10 cellular contexts compared by ENCODE assay signal in the genomic region with DNA sequence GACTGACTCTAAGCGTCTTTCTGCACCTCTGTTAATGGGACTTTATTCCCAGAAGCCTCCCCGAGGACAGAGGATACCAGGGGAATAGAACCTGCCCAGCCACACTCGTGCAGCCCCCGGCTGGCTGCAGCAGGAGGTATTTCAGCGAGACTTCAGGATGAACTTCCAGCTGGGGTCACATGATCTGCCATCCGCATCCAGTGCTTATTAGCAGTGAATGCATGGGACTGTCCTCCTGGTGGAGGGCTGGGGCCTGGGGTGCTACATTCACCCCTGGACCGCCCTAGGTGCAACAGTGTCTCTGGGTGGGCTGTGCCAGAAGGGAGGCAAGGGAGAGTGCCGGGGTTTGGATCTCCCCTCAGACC. TPM values are rescaled to one million over a fixed set of nuclear protein-coding genes. Genes with fewer than 3 reads are reported as not detected.
DNase-seq lines count a peak whose midpoint lies in the region; ATAC-seq and TF ChIP-seq lines count a peak whose summit lies in the region.
"Had no signal": no experiment of that assay in that cellular context is flagged by ENCODE, and none has a peak within 500 bp of the region (broad histone marks: within the 10 kb centered on the region; RNA-seq: fewer than 3 reads in every experiment).

No MANE protein-coding gene starts in this region.

- no peaks in the 10 kb centered on the region for H3K9me2 ChIP-seq in OCI-LY7 (ENCODE audit: insufficient read depth, low read length)

- TF ChIP-seq POLR2A in gastroesophageal sphincter (IDR thresholded peaks at IDR 0.05) (no peak), sigmoid colon (IDR thresholded peaks at IDR 0.05) (no peak)

- no peaks in the 10 kb centered on the region for H3K27me3 Mint-ChIP-seq in Calu3 (ENCODE audit: unreplicated experiment)
- peaks cover 29% of the 10 kb centered on the region for H3K27me3 Mint-ChIP-seq in activated CD4-positive, alpha-beta memory T cell treated with anti-CD3 and anti-CD28 coated beads, Interleukin-2, amount 10 ng/mL, durations not matched to agents 7 days and 5 days

- no peaks in the 10 kb centered on the region for H3K79me2 ChIP-seq in OCI-LY7 (ENCODE audit: insufficient read depth, low read depth, low read length)

- H3K36me3 ChIP-seq in gastroesophageal sphincter (no peaks in the 10 kb centered on the region), sigmoid colon (no peaks in the 10 kb centered on the region), MG63 (no peaks in the 10 kb centered on the region), OCI-LY7 (ENCODE audit: insufficient read depth, low read length) (no peaks in the 10 kb centered on the region)
- H3K36me3 ChIP-seq: SJCRH30 had no signal

- no peak overlapping the region for H3K27ac Mint-ChIP-seq in Calu3 (ENCODE audit: unreplicated experiment)
- H3K27ac Mint-ChIP-seq in activated CD4-positive, alpha-beta memory T cell treated with anti-CD3 and anti-CD28 coated beads, Interleukin-2, amount 10 ng/mL, durations not matched to agents 7 days and 5 days = no peak overlapping the region

- peaks cover 0 to 79% (median 33%) of the 10 kb centered on the region in 3 donors for H3K4me1 ChIP-seq in gastroesophageal sphincter
- peaks cover 0 to 84% (median 68%) of the 10 kb centered on the region in 4 donors for H3K4me1 ChIP-seq in sigmoid colon
- H3K4me1 ChIP-seq in OCI-LY7 (ENCODE audit: insufficient read depth, low read length, poor library complexity, severe bottlenecking) = peaks cover 13% of the 10 kb centered on the region
- H3K4me1 ChIP-seq: SJCRH30 had no signal

- H3K4me1 Mint-ChIP-seq in Calu3 (ENCODE audit: low read depth, unreplicated experiment) = peaks cover 7% of the 10 kb centered on the region
- H3K4me1 Mint-ChIP-seq in activated CD4-positive, alpha-beta memory T cell treated with anti-CD3 and anti-CD28 coated beads, Interleukin-2, amount 10 ng/mL, durations not matched to agents 7 days and 5 days = peaks cover 11% of the 10 kb centered on the region

- peaks cover 15% of the 10 kb centered on the region for H3K27me3 ChIP-seq in gastroesophageal sphincter
- H3K27me3 ChIP-seq in sigmoid colon = no peaks in the 10 kb centered on the region
- H3K27me3 ChIP-seq in MG63 = peaks cover 14% of the 10 kb centered on the region

- H3K27ac ChIP-seq in gastroesophageal sphincter (peak overlapping the region in 3 of 4 donors; percentile 81 to 88 (median 86)), sigmoid colon (peak overlapping the region; percentile 80 to 99 (median 83)), OCI-LY7 (ENCODE audit: low read depth, low read length, poor library complexity, severe bottlenecking) (no peak overlapping the region)
- H3K27ac ChIP-seq: SJCRH30 had no signal

- peak overlapping the region; percentile 43 for H3K4me3 Mint-ChIP-seq in Calu3 (ENCODE audit: low read depth, unreplicated experiment)
- peak overlapping the region; percentile 53 for H3K4me3 Mint-ChIP-seq in activated CD4-positive, alpha-beta memory T cell treated with anti-CD3 and anti-CD28 coated beads, Interleukin-2, amount 10 ng/mL, durations not matched to agents 7 days and 5 days

- intact Hi-C loops in Calu3 (cut with micrococcal nuclease; ENCODE audit: unreplicated experiment) (no loop called here), sigmoid colon (cut with DNase I) (loop anchor here (5.0 kb wide), 1 partner anchor 113 kb away; no protein-coding TSS in a partner anchor), OCI-LY7 (cut with micrococcal nuclease; ENCODE audit: unreplicated experiment) (loop anchor here (10.0 kb wide), 1 partner anchor 366 kb away; no protein-coding TSS in a partner anchor)

- 10% methylated on average over 2 of the region's 8 CpGs; no CpG with 5 or more reads in 1 of the 2 donors for WGBS in gastroesophageal sphincter (ENCODE audit: low coverage in 1 of 2), 2 donors
- WGBS in sigmoid colon, 2 donors = 81 to 86% methylated on average over 8 of the region's 8 CpGs

- no peak for DNase-seq in Calu3
- no peak for DNase-seq in activated CD4-positive, alpha-beta memory T cell treated with anti-CD3 and anti-CD28 coated beads, Interleukin-2, amount 10 ng/mL, durations not matched to agents 7 days and 5 days
- peak; percentile 63 for DNase-seq in sigmoid colon
- no peak for DNase-seq in NCI-H2081 treated with DMSO at 0.1 percent for 48 hours (lab: John Stamatoyannopoulos, UW)
- DNase-seq in MG63 = no peak
- DNase-seq in OCI-LY7 (ENCODE audit: low spot score) = no peak
- DNase-seq: NCI-H187, SJCRH30 had no signal

- peak overlapping the region in 1 of 2 donors; percentile 73 for H3K4me3 ChIP-seq in gastroesophageal sphincter
- peak overlapping the region in 3 of 4 donors; percentile 48 to 75 (median 62) for H3K4me3 ChIP-seq in sigmoid colon
- no peak overlapping the region for H3K4me3 ChIP-seq in MG63
- no peak overlapping the region for H3K4me3 ChIP-seq in OCI-LY7 (ENCODE audit: low read depth, low read length, poor library complexity, severe bottlenecking)

- BruUV-seq in Calu3 (replicated peaks; lab: Mats Ljungman, UMichigan) = TSS peak; percentile 36
- BruUV-seq in OCI-LY7 (replicated peaks; lab: Mats Ljungman, UMichigan) = no TSS peak

- CTCF ChIA-PET in Calu3 (lab: Charles Lee) (interaction anchor here (0.7 kb wide), 1 partner anchor 21 kb away, joined by 3 read pairs; no protein-coding TSS in a partner anchor), OCI-LY7 (lab: Charles Lee; ENCODE audit: unreplicated experiment) (no interaction called here)
- CTCF ChIA-PET in activated CD4-positive, alpha-beta memory T cell treated with anti-CD3 and anti-CD28 coated beads, Interleukin-2, amount 10 ng/mL, durations not matched to agents 7 days and 5 days (lab: Charles Lee) = no interaction called here

- no peak overlapping the region for H2AFZ ChIP-seq in OCI-LY7 (ENCODE audit: low read length)

- peaks cover 46% of the 10 kb centered on the region for H3K36me3 Mint-ChIP-seq in Calu3 (ENCODE audit: insufficient read depth, unreplicated experiment)
- H3K36me3 Mint-ChIP-seq in activated CD4-positive, alpha-beta memory T cell treated with anti-CD3 and anti-CD28 coated beads, Interleukin-2, amount 10 ng/mL, durations not matched to agents 7 days and 5 days (ENCODE audit: low read depth) = no peaks in the 10 kb centered on the region

- no peaks in the 10 kb centered on the region for H4K20me1 ChIP-seq in OCI-LY7 (ENCODE audit: insufficient read depth, low read length)

- ATAC-seq in gastroesophageal sphincter (no peak), HG02623 (IDR thresholded peaks at IDR 0.05; ENCODE audit: unreplicated experiment) (no peak)

- no peaks in the 10 kb centered on the region for H3K9me3 ChIP-seq in gastroesophageal sphincter
- no peaks in the 10 kb centered on the region for H3K9me3 ChIP-seq in sigmoid colon
- H3K9me3 ChIP-seq in MG63 = no peaks in the 10 kb centered on the region
- no peaks in the 10 kb centered on the region for H3K9me3 ChIP-seq in OCI-LY7 (ENCODE audit: low read length)
- H3K9me3 ChIP-seq: SJCRH30 had no signal

- H3K4me2 ChIP-seq in OCI-LY7 (ENCODE audit: low read length) = no peak overlapping the region

- POLR2A ChIA-PET in activated CD4-positive, alpha-beta memory T cell treated with anti-CD3 and anti-CD28 coated beads, Interleukin-2, amount 10 ng/mL, durations not matched to agents 7 days and 5 days (lab: Charles Lee) = no interaction called here
- POLR2A ChIA-PET in OCI-LY7 (lab: Charles Lee) = no interaction called here

- H3K9me3 Mint-ChIP-seq in Calu3 (ENCODE audit: low read depth, unreplicated experiment) = no peaks in the 10 kb centered on the region
- H3K9me3 Mint-ChIP-seq in activated CD4-positive, alpha-beta memory T cell treated with anti-CD3 and anti-CD28 coated beads, Interleukin-2, amount 10 ng/mL, durations not matched to agents 7 days and 5 days = no peaks in the 10 kb centered on the region

- TF ChIP-seq EP300 in gastroesophageal sphincter (IDR thresholded peaks at IDR 0.05) = no peak
- no peak for TF ChIP-seq EP300 in sigmoid colon (IDR thresholded peaks at IDR 0.05)

- TF ChIP-seq CTCF in Calu3 (IDR thresholded peaks at IDR 0.05; ENCODE audit: unreplicated experiment) = no peak
- no peak for TF ChIP-seq CTCF in gastroesophageal sphincter (IDR thresholded peaks at IDR 0.05)
- TF ChIP-seq CTCF in sigmoid colon (IDR thresholded peaks at IDR 0.05) = no peak
- no peak for TF ChIP-seq CTCF in OCI-LY7 (conservative IDR thresholded peaks at IDR 0.05; ENCODE audit: low read length)

RNA-seq across cellular contexts. Expression of gene DUSP8, which starts 1.6 kb away (rescaled TPM):
- total RNA-seq in Calu3 (2022) = 12.1 and 14.0 TPM in 2 replicates
- 1 to 10 TPM; 2.6 to 2.7 TPM for total RNA-seq in activated CD4-positive, alpha-beta memory T cell treated with anti-CD3 and anti-CD28 coated beads, Interleukin-2, amount 10 ng/mL, durations not matched to agents 7 days and 5 days
- 1 to 10 TPM; 3.3 to 7.8 (median 4.9) TPM for total RNA-seq in gastroesophageal sphincter
- total RNA-seq in sigmoid colon = 1 to 10 TPM in 3 of 4 donors, under 1 TPM in 1; 0.66 to 4.4 (median 2.1) TPM
- 10 to 100 TPM in 1 of 3 donors, 1 to 10 TPM in 2; 6.6 to 12.7 (median 7.0) TPM for polyA plus RNA-seq in sigmoid colon
- 1.1 and 4.5 TPM in 2 replicates for total RNA-seq in MG63 (2014; rRNA removed; shearing (Covaris generic); ENCODE audit: low replicate concordance)
- not detected in 2 replicates for total RNA-seq in OCI-LY7 (2014; rRNA removed; shearing (Covaris generic))
- total RNA-seq in OCI-LY7 (2022) = not detected in 2 replicates

RNA-seq across cellular contexts. Expression of gene KRTAP5-1, which starts 14.6 kb away (rescaled TPM):
- not detected in 2 replicates for total RNA-seq in Calu3 (2022)
- not detected for total RNA-seq in activated CD4-positive, alpha-beta memory T cell treated with anti-CD3 and anti-CD28 coated beads, Interleukin-2, amount 10 ng/mL, durations not matched to agents 7 days and 5 days
- not detected for total RNA-seq in gastroesophageal sphincter
- total RNA-seq in sigmoid colon = not detected
- polyA plus RNA-seq in sigmoid colon = not detected
- not detected in 2 replicates for total RNA-seq in MG63 (2014; rRNA removed; shearing (Covaris generic); ENCODE audit: low replicate concordance)
- total RNA-seq in OCI-LY7 (2014; rRNA removed; shearing (Covaris generic)) = not detected in 2 replicates
- total RNA-seq in OCI-LY7 (2022) = not detected in 2 replicates
- total RNA-seq: SJCRH30 had no signal

RNA-seq across cellular contexts. Expression of gene KRTAP5-2, which starts 27.6 kb away (rescaled TPM):
- total RNA-seq in Calu3 (2022) (not detected in 2 replicates), gastroesophageal sphincter (not detected), sigmoid colon (not detected), OCI-LY7 (2022) (not detected in 2 replicates)
- total RNA-seq in activated CD4-positive, alpha-beta memory T cell treated with anti-CD3 and anti-CD28 coated beads, Interleukin-2, amount 10 ng/mL, durations not matched to agents 7 days and 5 days = not detected
- polyA plus RNA-seq in sigmoid colon = under 1 TPM in 1 of 3 donors, not detected in 2; 0.29 TPM
- not detected in 2 replicates for total RNA-seq in MG63 (2014; rRNA removed; shearing (Covaris generic); ENCODE audit: low replicate concordance)
- total RNA-seq in OCI-LY7 (2014; rRNA removed; shearing (Covaris generic)) = not detected in 2 replicates
- total RNA-seq: SJCRH30 had no signal

RNA-seq across cellular contexts. Expression of gene KRTAP5-3, which starts 37.8 kb away (rescaled TPM):
- total RNA-seq in Calu3 (2022) (not detected in 2 replicates), gastroesophageal sphincter (not detected), sigmoid colon (not detected), OCI-LY7 (2022) (not detected in 2 replicates)
- total RNA-seq in activated CD4-positive, alpha-beta memory T cell treated with anti-CD3 and anti-CD28 coated beads, Interleukin-2, amount 10 ng/mL, durations not matched to agents 7 days and 5 days = not detected
- polyA plus RNA-seq in sigmoid colon = not detected
- not detected in 2 replicates for total RNA-seq in MG63 (2014; rRNA removed; shearing (Covaris generic); ENCODE audit: low replicate concordance)
- not detected in 2 replicates for total RNA-seq in OCI-LY7 (2014; rRNA removed; shearing (Covaris generic))
- total RNA-seq: SJCRH30 had no signal

RNA-seq across cellular contexts. Expression of gene KRTAP5-4, which starts 51.4 kb away (rescaled TPM):
- total RNA-seq in Calu3 (2022) = not detected in 2 replicates
- total RNA-seq in activated CD4-positive, alpha-beta memory T cell treated with anti-CD3 and anti-CD28 coated beads, Interleukin-2, amount 10 ng/mL, durations not matched to agents 7 days and 5 days = not detected
- total RNA-seq in gastroesophageal sphincter = not detected
- not detected for total RNA-seq in sigmoid colon
- not detected for polyA plus RNA-seq in sigmoid colon
- not detected in 2 replicates for total RNA-seq in MG63 (2014; rRNA removed; shearing (Covaris generic); ENCODE audit: low replicate concordance)
- not detected in 2 replicates for total RNA-seq in OCI-LY7 (2014; rRNA removed; shearing (Covaris generic))
- not detected in 2 replicates for total RNA-seq in OCI-LY7 (2022)
- total RNA-seq: SJCRH30 had no signal

Comparison
In these comparisons a context has a peak if more than half of its experiments do, and no peak if none do; other contexts are left out.
1. H3K4me3 ChIP-seq: peak in sigmoid colon (3 of 4); none in MG63 (single experiment) and OCI-LY7 (single experiment).